In the genomic region with DNA sequence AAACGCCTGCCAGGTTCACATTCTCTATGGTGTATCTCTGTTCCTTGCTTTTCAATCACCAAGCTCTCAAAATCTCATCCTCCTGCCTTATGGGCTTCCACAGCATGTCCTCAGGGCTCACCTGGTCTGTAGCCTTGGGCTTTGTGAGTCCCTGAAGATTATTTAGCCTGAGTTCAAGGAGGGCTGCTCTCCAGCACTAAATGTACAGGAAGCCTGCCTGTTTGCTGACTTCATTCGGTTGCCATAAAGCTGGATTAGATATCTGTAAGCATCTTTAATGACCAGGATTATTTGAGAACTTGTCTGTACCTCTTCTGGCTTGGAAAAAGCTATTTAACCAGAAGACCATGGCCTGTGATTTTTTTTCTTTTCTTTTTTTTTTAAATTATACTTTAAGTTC, we compare ENCODE assay signal across 18 cellular contexts. TPM values are rescaled to one million over a fixed set of nuclear protein-coding genes. Genes with fewer than 3 reads are reported as not detected.
DNase-seq lines count a peak whose midpoint lies in the region; TF ChIP-seq lines count a peak whose summit lies in the region.
"Had no signal": no experiment of that assay in that cellular context is flagged by ENCODE, and none has a peak within 500 bp of the region (broad histone marks: within the 10 kb centered on the region; RNA-seq: fewer than 3 reads in every experiment).

No MANE protein-coding gene starts in this region.

- H3K27me3 ChIP-seq in Loucy (ENCODE audit: insufficient read depth, low read length, poor library complexity, severe bottlenecking) (no peaks in the 10 kb centered on the region), hepatocyte (no peaks in the 10 kb centered on the region), PC-9 (ENCODE audit: insufficient read depth, low read depth) (no peaks in the 10 kb centered on the region)

- no peak overlapping the region for H3K9ac ChIP-seq in Loucy (ENCODE audit: low read depth, low read length, poor library complexity, severe bottlenecking)

- no peak overlapping the region for H3K4me3 ChIP-seq in Loucy (ENCODE audit: low read length, poor library complexity, severe bottlenecking)
- no peak overlapping the region for H3K4me3 ChIP-seq in hepatocyte
- H3K4me3 ChIP-seq in PC-9: no peak overlapping the region
- H3K4me3 ChIP-seq: A549, GM23338 had no signal

- POLR2A ChIA-PET in PC-9 (lab: Charles Lee; ENCODE audit: unreplicated experiment): no interaction called here

- no TSS peak for BruUV-seq in PC-9 (replicated peaks; lab: Mats Ljungman, UMichigan)

- H2AFZ ChIP-seq in Loucy (ENCODE audit: low read length) (0 out of 2 replicates have a peak overlapping the region, but pooled peaks have one; percentile 5), hepatocyte (no peak overlapping the region), PC-9 (no peak overlapping the region)
- H2AFZ ChIP-seq: GM23338 had no signal

- intact Hi-C loops in PC-9 (cut with micrococcal nuclease; ENCODE audit: unreplicated experiment): no loop called here

- CTCF ChIA-PET in PC-9 (lab: Charles Lee): no interaction called here

- H3K4me2 ChIP-seq in Loucy (ENCODE audit: low read depth, low read length, poor library complexity, severe bottlenecking) (no peak overlapping the region), hepatocyte (no peak overlapping the region), PC-9 (no peak overlapping the region)
- H3K4me2 ChIP-seq: A549, GM23338 had no signal

- H3K79me2 ChIP-seq in Loucy (ENCODE audit: insufficient read depth, low read length): no peaks in the 10 kb centered on the region
- H3K79me2 ChIP-seq in hepatocyte: no peaks in the 10 kb centered on the region
- H3K79me2 ChIP-seq in PC-9 (ENCODE audit: low read depth): no peaks in the 10 kb centered on the region

- H3K36me3 ChIP-seq in Loucy (ENCODE audit: insufficient read depth, low read length) (no peaks in the 10 kb centered on the region), hepatocyte (replicated peaks; ENCODE audit: insufficient read depth, low read depth) (no peaks in the 10 kb centered on the region), PC-9 (ENCODE audit: low read depth) (no peaks in the 10 kb centered on the region)

- H3K9me3 ChIP-seq in Loucy (ENCODE audit: insufficient read depth, low read depth, low read length) (no peaks in the 10 kb centered on the region), hepatocyte (ENCODE audit: low read depth) (no peaks in the 10 kb centered on the region), PC-9 (ENCODE audit: insufficient read depth, low read depth) (no peaks in the 10 kb centered on the region)
- H3K9me3 ChIP-seq: A549, Caco-2 had no signal

- DNase-seq in NCI-H82 (lab: John Stamatoyannopoulos, UW): peak; percentile 54
- no peak for DNase-seq in NCI-H82 treated with DMSO at 0.1 percent for 48 hours (lab: John Stamatoyannopoulos, UW; ENCODE audit: unreplicated experiment)
- DNase-seq in hepatocyte (ENCODE audit: low spot score): no peak
- DNase-seq in activated naive CD4-positive, alpha-beta T cell (lab: John Stamatoyannopoulos, UW): no peak
- no peak for DNase-seq in GM20000 (ENCODE audit: low spot score)
- DNase-seq in PC-9: no peak
- DNase-seq: AML-193; Caco-2; CD4-positive, alpha-beta T cell; HCEC 1CT; HFFc6 had no signal

- H3F3A ChIP-seq in Loucy (ENCODE audit: low read depth) (no peaks in the 10 kb centered on the region), PC-9 (ENCODE audit: insufficient read depth, low read depth) (no peaks in the 10 kb centered on the region)

- TF ChIP-seq CTCF in Loucy (conservative IDR thresholded peaks at IDR 0.05; ENCODE audit: low read length) (no peak), hepatocyte (IDR thresholded peaks at IDR 0.05; ENCODE audit: poor library complexity) (no peak), GM20000 (IDR thresholded peaks at IDR 0.05; ENCODE audit: extremely low read depth, missing control alignments) (no peak), PC-9 (conservative IDR thresholded peaks at IDR 0.05) (no peak)

- 57% methylated on average over 2 of the region's 2 CpGs for WGBS in hepatocyte (ENCODE audit: low lambda C conversion rate, missing lambda C conversion rate)

- H3K9me2 ChIP-seq in Loucy (replicated peaks; ENCODE audit: low read depth, low read length) (no peaks in the 10 kb centered on the region), hepatocyte (replicated peaks; ENCODE audit: insufficient read depth) (no peaks in the 10 kb centered on the region), PC-9 (ENCODE audit: insufficient read depth) (no peaks in the 10 kb centered on the region)

- peaks cover 19% of the 10 kb centered on the region for H3K4me1 ChIP-seq in Loucy (ENCODE audit: insufficient read depth, low read length, poor library complexity, severe bottlenecking)
- peaks cover 20% of the 10 kb centered on the region for H3K4me1 ChIP-seq in hepatocyte (ENCODE audit: insufficient read depth)
- H3K4me1 ChIP-seq in PC-9 (replicated peaks; ENCODE audit: insufficient read depth): 0 out of 2 replicates have a peak, but pooled peaks cover 5% of the 10 kb centered on the region

- H4K20me1 ChIP-seq in Loucy (ENCODE audit: insufficient read depth, low read length, poor library complexity, severe bottlenecking) (no peaks in the 10 kb centered on the region), hepatocyte (ENCODE audit: insufficient read depth, poor library complexity, severe bottlenecking) (no peaks in the 10 kb centered on the region), PC-9 (ENCODE audit: insufficient read depth) (no peaks in the 10 kb centered on the region)

- peak overlapping the region; percentile 75 for H3K27ac ChIP-seq in hepatocyte
- H3K27ac ChIP-seq in PC-9: no peak overlapping the region
- H3K27ac ChIP-seq: 22Rv1, A549, C4-2B, HL-60 had no signal

RNA-seq across cellular contexts. Expression of a gene that starts 6.9 kb away (rescaled TPM):
- total RNA-seq in hepatocyte (103 and 106 TPM in 2 replicates), PC-9 (2021) (not detected in 2 replicates)
- polyA plus RNA-seq in hepatocyte: 79.4 and 111 TPM in 2 replicates
- total RNA-seq: GM23338, HFFc6 had no signal
- polyA plus RNA-seq: A549, BJ, GM23338 had no signal

RNA-seq across cellular contexts. Expression of a gene that starts 49.5 kb away (rescaled TPM):
- total RNA-seq in hepatocyte: 188 and 207 TPM in 2 replicates
- polyA plus RNA-seq in hepatocyte: 119 and 167 TPM in 2 replicates
- not detected in 2 replicates for total RNA-seq in PC-9 (2021)
- total RNA-seq: CD4-positive, alpha-beta T cell; GM23338; HFFc6 had no signal
- polyA plus RNA-seq: A549, BJ, GM23338 had no signal

Comparison
In these comparisons a context has a peak if more than half of its experiments do, and no peak if none do; other contexts are left out.
1. RNA of a gene that starts 6.9 kb away (total RNA-seq): 103 to 106 TPM in hepatocyte; not detected in PC-9; every median in the first group is over 100 times any median in the second.
2. RNA of a gene that starts 49.5 kb away (total RNA-seq): 188 to 207 TPM in hepatocyte; not detected in PC-9; every median in the first group is over 100 times any median in the second.